12 cellular contexts compared by ENCODE assay signal in genomic region chr5:102668220-102668930, GRCh38.
A peak's percentile ranks its signal among the peaks of the same experiment; 100 is the strongest.
DNase-seq lines count a peak whose midpoint lies in the region; ATAC-seq and TF ChIP-seq lines count a peak whose summit lies in the region.
"Had no signal": no experiment of that assay in that cellular context is flagged by ENCODE, and none has a peak within 500 bp of the region (broad histone marks: within the 10 kb centered on the region; RNA-seq: fewer than 3 reads in every experiment).

No MANE protein-coding gene starts in this region.

- ATAC-seq in GM21390 (IDR thresholded peaks at IDR 0.05; ENCODE audit: unreplicated experiment) = no peak
- ATAC-seq in GM18870 (IDR thresholded peaks at IDR 0.05; ENCODE audit: unreplicated experiment) = no peak
- ATAC-seq: A549 had no signal

- peaks cover 2% of the 10 kb centered on the region for H3K27me3 Mint-ChIP-seq in activated CD4-positive, alpha-beta T cell treated with anti-CD3 and anti-CD28 coated beads, Interleukin-2, amount 10 ng/mL, durations not matched to agents 24 days and 14 days
- no peaks in the 10 kb centered on the region for H3K27me3 Mint-ChIP-seq in brain

- H3K27ac Mint-ChIP-seq in activated CD4-positive, alpha-beta T cell treated with anti-CD3 and anti-CD28 coated beads, Interleukin-2, amount 10 ng/mL, durations not matched to agents 24 days and 14 days = no peak overlapping the region
- peak overlapping the region in 3 of 5 experiments; percentile 48 to 76 (median 50) for H3K27ac Mint-ChIP-seq in brain

- no peaks in the 10 kb centered on the region for H3K4me1 Mint-ChIP-seq in activated CD4-positive, alpha-beta T cell treated with anti-CD3 and anti-CD28 coated beads, Interleukin-2, amount 10 ng/mL, durations not matched to agents 24 days and 14 days
- peaks cover 10% of the 10 kb centered on the region for H3K4me1 Mint-ChIP-seq in brain

- no peaks in the 10 kb centered on the region for H3K9me3 Mint-ChIP-seq in activated CD4-positive, alpha-beta T cell treated with anti-CD3 and anti-CD28 coated beads, Interleukin-2, amount 10 ng/mL, durations not matched to agents 24 days and 14 days
- no peaks in the 10 kb centered on the region for H3K9me3 Mint-ChIP-seq in brain

- H3K4me3 Mint-ChIP-seq in activated CD4-positive, alpha-beta T cell treated with anti-CD3 and anti-CD28 coated beads, Interleukin-2, amount 10 ng/mL, durations not matched to agents 24 days and 14 days = no peak overlapping the region
- H3K4me3 Mint-ChIP-seq in brain = peak overlapping the region in 1 of 5 experiments; percentile 22

- no peak for TF ChIP-seq CTCF in brain (conservative IDR thresholded peaks at IDR 0.05)

- peak; percentile 24 for DNase-seq in activated CD4-positive, alpha-beta T cell treated with anti-CD3 and anti-CD28 coated beads, Interleukin-2, amount 10 ng/mL, durations not matched to agents 24 days and 14 days
- DNase-seq in activated CD4-positive, alpha-beta T cell treated with anti-CD3 and anti-CD28 coated beads, Interleukin-2, amount 50 U/mL, for 48 hours = no peak
- DNase-seq in NCI-H345 treated with DMSO at 0.1 percent for 48 hours (lab: John Stamatoyannopoulos, UW; ENCODE audit: unreplicated experiment) = peak; percentile 95
- no peak for DNase-seq in AG20443 (ENCODE audit: low spot score)
- no peak for DNase-seq in inferior parietal cortex (ENCODE audit: extremely low spot score)
- DNase-seq: activated gamma-delta T cell, mesenchymal stem cell, stomach had no signal

- H3K36me3 Mint-ChIP-seq in activated CD4-positive, alpha-beta T cell treated with anti-CD3 and anti-CD28 coated beads, Interleukin-2, amount 10 ng/mL, durations not matched to agents 24 days and 14 days (ENCODE audit: low read depth) = no peaks in the 10 kb centered on the region
- no peaks in the 10 kb centered on the region for H3K36me3 Mint-ChIP-seq in brain

- intact Hi-C loops in activated CD4-positive, alpha-beta T cell treated with anti-CD3 and anti-CD28 coated beads, Interleukin-2, amount 10 ng/mL, durations not matched to agents 24 days and 14 days (cut with micrococcal nuclease) = no loop called here

Comparison
In these comparisons a context has a peak if more than half of its experiments do, and no peak if none do; other contexts are left out.
1. DNase-seq: peak in activated CD4-positive, alpha-beta T cell treated with anti-CD3 and anti-CD28 coated beads, Interleukin-2, amount 10 ng/mL, durations not matched to agents 24 days and 14 days (single experiment) and NCI-H345 treated with DMSO at 0.1 percent for 48 hours (single experiment); none in activated CD4-positive, alpha-beta T cell treated with anti-CD3 and anti-CD28 coated beads, Interleukin-2, amount 50 U/mL, for 48 hours (0 of 2), AG20443 (single experiment) and inferior parietal cortex (single experiment).